In genomic region chr3:4656059-4656458, GRCh38 we compare ENCODE assay signal across 8 cellular contexts.
DNase-seq lines count a peak whose midpoint lies in the region; ATAC-seq and TF ChIP-seq lines count a peak whose summit lies in the region.

No MANE protein-coding gene starts in this region.

- no peak overlapping the region for H3K4me3 ChIP-seq in fibroblast of villous mesenchyme (ENCODE audit: low read depth, low read length)

- peak; percentile 55 for DNase-seq in DMS114 treated with DMSO at 0.1 percent for 48 hours (lab: John Stamatoyannopoulos, UW; ENCODE audit: unreplicated experiment)
- peak; percentile 57 to 68 for DNase-seq in Kasumi-1 (lab: John Stamatoyannopoulos, UW)
- peak; percentile 27 to 71 for DNase-seq in SW 1271 (lab: John Stamatoyannopoulos, UW)
- DNase-seq in fibroblast of villous mesenchyme (ENCODE audit: low read depth) = peak; percentile 79
- DNase-seq in occipital lobe (lab: John Stamatoyannopoulos, UW) = peak; percentile 47
- DNase-seq in activated CD4-positive, alpha-beta T cell treated with anti-CD3 and anti-CD28 coated beads, Interleukin-2, amount 50 U/mL, for 4 hours = no peak
- no peak for DNase-seq in COR-L47 (lab: John Stamatoyannopoulos, UW)

- TF ChIP-seq CTCF in fibroblast of villous mesenchyme (IDR thresholded peaks at IDR 0.05; ENCODE audit: insufficient read depth, low read depth, low read length) = peak; percentile 89

- no peak for ATAC-seq in HG02938 (IDR thresholded peaks at IDR 0.05; ENCODE audit: unreplicated experiment)

Comparison
In these comparisons a context has a peak if more than half of its experiments do, and no peak if none do; other contexts are left out.
1. DNase-seq: peak in DMS114 treated with DMSO at 0.1 percent for 48 hours (single experiment), Kasumi-1 (2 of 2), SW 1271 (2 of 2), fibroblast of villous mesenchyme (single experiment) and occipital lobe (single experiment); none in activated CD4-positive, alpha-beta T cell treated with anti-CD3 and anti-CD28 coated beads, Interleukin-2, amount 50 U/mL, for 4 hours (0 of 2) and COR-L47 (single experiment).